In the genomic region with DNA sequence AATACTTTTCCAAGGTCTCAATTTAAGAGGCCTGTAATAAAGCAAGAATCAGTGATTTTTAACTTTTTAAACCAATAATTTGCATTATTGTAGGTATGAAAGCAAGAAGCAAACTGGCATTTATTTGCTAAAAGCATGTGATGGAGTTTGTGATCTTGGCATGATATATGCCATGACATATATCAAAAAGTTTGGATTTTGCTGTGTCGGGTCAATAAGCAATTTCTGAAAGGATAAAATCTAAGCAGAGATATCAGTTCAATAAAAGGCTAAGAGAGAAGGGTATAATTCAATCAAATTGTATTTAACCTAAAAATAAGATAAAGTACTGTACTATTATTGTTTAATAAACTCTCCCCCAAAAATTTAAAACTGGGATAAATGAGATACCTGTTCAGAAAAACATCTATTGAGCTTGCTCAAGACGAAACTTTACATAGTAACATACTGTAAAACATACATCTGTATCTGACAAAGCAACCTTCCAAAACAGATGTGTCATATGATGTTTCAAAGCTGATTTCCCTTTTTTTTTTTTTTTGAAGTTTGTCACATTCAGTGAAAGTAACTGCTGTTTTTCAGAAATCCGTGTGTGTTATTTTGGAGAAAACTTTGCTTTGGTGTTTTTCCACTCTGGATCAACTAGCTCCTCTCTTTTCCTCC, we compare ENCODE assay signal across 1 cellular context.
TF ChIP-seq lines count a peak whose summit lies in the region.

No MANE protein-coding gene starts in this region.

TF ChIP-seq in A549, 52 proteins besides CTCF, POLR2A, EP300 and RAD21 (continued from another document):
- TF ChIP-seq, protein P1, sequence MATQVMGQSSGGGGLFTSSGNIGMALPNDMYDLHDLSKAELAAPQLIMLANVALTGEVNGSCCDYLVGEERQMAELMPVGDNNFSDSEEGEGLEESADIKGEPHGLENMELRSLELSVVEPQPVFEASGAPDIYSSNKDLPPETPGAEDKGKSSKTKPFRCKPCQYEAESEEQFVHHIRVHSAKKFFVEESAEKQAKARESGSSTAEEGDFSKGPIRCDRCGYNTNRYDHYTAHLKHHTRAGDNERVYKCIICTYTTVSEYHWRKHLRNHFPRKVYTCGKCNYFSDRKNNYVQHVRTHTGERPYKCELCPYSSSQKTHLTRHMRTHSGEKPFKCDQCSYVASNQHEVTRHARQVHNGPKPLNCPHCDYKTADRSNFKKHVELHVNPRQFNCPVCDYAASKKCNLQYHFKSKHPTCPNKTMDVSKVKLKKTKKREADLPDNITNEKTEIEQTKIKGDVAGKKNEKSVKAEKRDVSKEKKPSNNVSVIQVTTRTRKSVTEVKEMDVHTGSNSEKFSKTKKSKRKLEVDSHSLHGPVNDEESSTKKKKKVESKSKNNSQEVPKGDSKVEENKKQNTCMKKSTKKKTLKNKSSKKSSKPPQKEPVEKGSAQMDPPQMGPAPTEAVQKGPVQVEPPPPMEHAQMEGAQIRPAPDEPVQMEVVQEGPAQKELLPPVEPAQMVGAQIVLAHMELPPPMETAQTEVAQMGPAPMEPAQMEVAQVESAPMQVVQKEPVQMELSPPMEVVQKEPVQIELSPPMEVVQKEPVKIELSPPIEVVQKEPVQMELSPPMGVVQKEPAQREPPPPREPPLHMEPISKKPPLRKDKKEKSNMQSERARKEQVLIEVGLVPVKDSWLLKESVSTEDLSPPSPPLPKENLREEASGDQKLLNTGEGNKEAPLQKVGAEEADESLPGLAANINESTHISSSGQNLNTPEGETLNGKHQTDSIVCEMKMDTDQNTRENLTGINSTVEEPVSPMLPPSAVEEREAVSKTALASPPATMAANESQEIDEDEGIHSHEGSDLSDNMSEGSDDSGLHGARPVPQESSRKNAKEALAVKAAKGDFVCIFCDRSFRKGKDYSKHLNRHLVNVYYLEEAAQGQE (IDR thresholded peaks at IDR 0.05), result no peak
TF ChIP-seq in A549: peak in this region for 1.
